1 cellular context compared by ENCODE assay signal in genomic region chr17:66191607-66192377, GRCh38.
TF ChIP-seq lines count a peak whose summit lies in the region.

TSS of gene CEP112 (minus strand) at chr17:66192133.

TF ChIP-seq in HepG2, 621 proteins besides CTCF, POLR2A, EP300 and RAD21 (continued from another document and continues in another):
- TF ChIP-seq JDP2 (CRISPR knock-in tag; IDR thresholded peaks at IDR 0.05; ENCODE audit: borderline replicate concordance) (no peak; the same call in 1 of the 2 replicates), NFIC (IDR thresholded peaks at IDR 0.05; ENCODE audit: low read length) (no peak), ATF4 (CRISPR knock-in tag; IDR thresholded peaks at IDR 0.05) (no peak; a peak in 1 of 4 replicates), ZNF354B (CRISPR knock-in tag; IDR thresholded peaks at IDR 0.05) (0 out of 2 replicates have a peak, but pooled peaks have one; percentile 73), XBP1 (CRISPR knock-in tag; IDR thresholded peaks at IDR 0.05) (no peak), ZBTB43 (CRISPR knock-in tag; conservative IDR thresholded peaks at IDR 0.05) (peak; percentile 72; the same call in 1 of the 2 replicates), PHF8 (CRISPR knock-in tag; IDR thresholded peaks at IDR 0.05) (peak; percentile 75), ZNF225 (CRISPR knock-in tag; IDR thresholded peaks at IDR 0.05) (no peak), GATAD2A (CRISPR knock-in tag; IDR thresholded peaks at IDR 0.05) (0 out of 2 replicates have a peak, but pooled peaks have one; percentile 10), GABPA (IDR thresholded peaks at IDR 0.05; ENCODE audit: low read depth, low read length) (no peak), GABPA (CRISPR knock-in tag; IDR thresholded peaks at IDR 0.05; ENCODE audit: low read depth) (peak; percentile 44; the same call in 1 of the 2 replicates), ZMYM3 (CRISPR knock-in tag; IDR thresholded peaks at IDR 0.05) (no peak; the same call in 1 of the 2 replicates), TBX3 (IDR thresholded peaks at IDR 0.05; ENCODE audit: borderline replicate concordance) (no peak), ARNT2 (CRISPR knock-in tag; IDR thresholded peaks at IDR 0.05; ENCODE audit: low read depth) (peak; percentile 70), NCOA5 (CRISPR knock-in tag; IDR thresholded peaks at IDR 0.05) (no peak), THRA (CRISPR knock-in tag; IDR thresholded peaks at IDR 0.05; ENCODE audit: borderline replicate concordance) (no peak), RAD51 (IDR thresholded peaks at IDR 0.05; ENCODE audit: borderline replicate concordance) (no peak), ZNF446 (CRISPR knock-in tag; IDR thresholded peaks at IDR 0.05) (0 out of 2 replicates have a peak, but pooled peaks have one; percentile 60), ZNF468 (CRISPR knock-in tag; IDR thresholded peaks at IDR 0.05) (no peak), ZNF567 (CRISPR knock-in tag; IDR thresholded peaks at IDR 0.05; ENCODE audit: borderline replicate concordance) (no peak), ZNF329 (CRISPR knock-in tag; IDR thresholded peaks at IDR 0.05; ENCODE audit: low read depth) (no peak), ZNF839 (CRISPR knock-in tag; IDR thresholded peaks at IDR 0.05; ENCODE audit: borderline replicate concordance) (no peak), BATF2 (CRISPR knock-in tag; IDR thresholded peaks at IDR 0.05) (peak; percentile 80; the same call in 1 of the 2 replicates), ZBTB26 (CRISPR knock-in tag; IDR thresholded peaks at IDR 0.05; ENCODE audit: borderline replicate concordance) (peak; percentile 46; the same call in 1 of the 2 replicates), AFF4 (CRISPR knock-in tag; IDR thresholded peaks at IDR 0.05) (no peak), CHCHD3 (CRISPR knock-in tag; IDR thresholded peaks at IDR 0.05) (no peak), ZNF816 (CRISPR knock-in tag; IDR thresholded peaks at IDR 0.05; ENCODE audit: borderline replicate concordance) (no peak), HDAC2 (CRISPR knock-in tag; IDR thresholded peaks at IDR 0.05) (peak; percentile 29; the same call in 1 of the 2 replicates), AHDC1 (CRISPR knock-in tag; IDR thresholded peaks at IDR 0.05; ENCODE audit: borderline replicate concordance) (no peak), RFXANK (CRISPR knock-in tag; IDR thresholded peaks at IDR 0.05) (no peak), DZIP1 (CRISPR knock-in tag; IDR thresholded peaks at IDR 0.05) (no peak), ZNF883 (CRISPR knock-in tag; IDR thresholded peaks at IDR 0.05; ENCODE audit: not compliant biosample characterization) (peak; percentile 6), PLSCR1 (CRISPR knock-in tag; IDR thresholded peaks at IDR 0.05; ENCODE audit: borderline replicate concordance) (no peak), ZIK1 (CRISPR knock-in tag; IDR thresholded peaks at IDR 0.05; ENCODE audit: borderline replicate concordance, low read depth) (no peak), CENPX (CRISPR knock-in tag; IDR thresholded peaks at IDR 0.05) (no peak), TOE1 (CRISPR knock-in tag; IDR thresholded peaks at IDR 0.05) (no peak), GABPB1 (CRISPR knock-in tag; IDR thresholded peaks at IDR 0.05) (peak; percentile 86), ZMAT5 (CRISPR knock-in tag; IDR thresholded peaks at IDR 0.05; ENCODE audit: borderline replicate concordance, low read depth) (no peak), ZNF790 (CRISPR knock-in tag; IDR thresholded peaks at IDR 0.05; ENCODE audit: borderline replicate concordance) (peak; percentile 75; the same call in 1 of the 2 replicates), FOXJ3 (CRISPR knock-in tag; IDR thresholded peaks at IDR 0.05; ENCODE audit: borderline replicate concordance) (no peak; the same call in 1 of the 2 replicates)
